Comparison of ENCODE assay signal across 8 cellular contexts in the genomic region with DNA sequence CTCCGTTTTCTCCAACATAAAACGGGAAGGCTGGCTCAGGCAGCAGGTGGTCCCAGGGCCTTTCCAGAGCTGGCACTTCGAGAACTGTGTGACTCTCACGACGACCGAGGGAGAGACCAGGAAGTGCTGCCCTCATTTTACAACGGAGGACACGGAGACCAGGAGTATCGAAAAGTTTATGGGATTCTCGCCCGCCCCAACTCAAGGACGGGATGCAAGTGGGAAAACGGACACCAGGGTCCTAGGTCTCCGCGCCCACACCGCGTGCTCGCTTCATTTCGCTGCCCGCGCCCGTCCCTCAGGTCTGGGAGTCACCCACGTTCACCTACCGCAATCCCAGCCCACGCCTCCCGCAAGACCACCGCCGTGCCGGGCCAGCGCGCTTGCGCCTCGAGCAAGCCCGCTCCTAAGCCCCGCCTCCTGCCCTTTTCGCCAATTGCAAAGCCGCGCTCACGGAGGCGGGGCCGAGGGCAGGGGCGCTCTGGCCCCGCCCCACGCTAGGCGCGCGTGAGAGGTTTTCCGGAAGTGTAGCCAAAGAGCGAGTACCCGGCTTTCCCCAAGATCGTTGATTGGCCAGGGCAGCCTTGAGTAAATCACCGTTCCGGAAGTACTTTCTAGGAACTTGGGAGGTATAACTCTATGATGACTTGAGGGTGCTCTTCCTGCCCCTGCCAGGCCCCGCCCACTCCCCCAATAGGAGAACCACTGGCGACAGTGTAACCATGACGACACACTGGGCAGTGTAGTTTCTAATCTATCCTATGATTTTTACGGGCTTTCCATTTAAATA. TPM values are rescaled to one million over a fixed set of nuclear protein-coding genes. Genes with fewer than 3 reads are reported as not detected.
DNase-seq lines count a peak whose midpoint lies in the region; ATAC-seq and TF ChIP-seq lines count a peak whose summit lies in the region.

PARS2 (minus strand) TSS at position 392 of the 790 bp plus-strand sequence. CDS start 5,362 bp downstream, outside the sequence.

- peak; percentile 99 for DNase-seq in NCI-H1694 (lab: John Stamatoyannopoulos, UW)
- DNase-seq in left ventricle myocardium superior = peak; percentile 98
- peak; percentile 95 for DNase-seq in progenitor cell of endocrine pancreas (ENCODE audit: low spot score, unreplicated experiment)

- no peaks in the 10 kb centered on the region for H3K36me3 Mint-ChIP-seq in T-helper 1 cell treated with Interleukin-12 subunit alpha and Interleukin-12 subunit beta and Interleukin-4 antibody, amounts not matched to agents 30 μg/mL and 1 μg/mL, for 36 hours (ENCODE audit: low read depth)
- H3K36me3 Mint-ChIP-seq in progenitor cell of endocrine pancreas (ENCODE audit: insufficient read depth) = no peaks in the 10 kb centered on the region

- peak within 1 kb of the TSS; percentile 81 for H3K27ac Mint-ChIP-seq in T-helper 1 cell treated with Interleukin-12 subunit alpha and Interleukin-12 subunit beta and Interleukin-4 antibody, amounts not matched to agents 30 μg/mL and 1 μg/mL, for 36 hours
- H3K27ac Mint-ChIP-seq in progenitor cell of endocrine pancreas = peak within 1 kb of the TSS; percentile 99

- under 1% methylated on average over 57 of the region's 57 CpGs for WGBS in urinary bladder

- peak; percentile 98 for ATAC-seq in GM18498 (IDR thresholded peaks at IDR 0.05; ENCODE audit: unreplicated experiment)
- peak; percentile 95 for ATAC-seq in HG02885 (IDR thresholded peaks at IDR 0.05; ENCODE audit: poor library complexity, unreplicated experiment)
- peak; percentile 98 for ATAC-seq in left ventricle myocardium superior

- no peak for TF ChIP-seq CTCF in progenitor cell of endocrine pancreas (IDR thresholded peaks at IDR 0.05; ENCODE audit: unreplicated experiment)

- no peaks in the 10 kb centered on the region for H3K36me3 ChIP-seq in urinary bladder (ENCODE audit: insufficient read depth)

- H3K4me1 ChIP-seq in urinary bladder (ENCODE audit: insufficient read depth) = no peaks in the 10 kb centered on the region

- no peaks in the 10 kb centered on the region for H3K27me3 Mint-ChIP-seq in T-helper 1 cell treated with Interleukin-12 subunit alpha and Interleukin-12 subunit beta and Interleukin-4 antibody, amounts not matched to agents 30 μg/mL and 1 μg/mL, for 36 hours (ENCODE audit: low read depth)
- no peaks in the 10 kb centered on the region for H3K27me3 Mint-ChIP-seq in progenitor cell of endocrine pancreas

- H3K4me1 Mint-ChIP-seq in T-helper 1 cell treated with Interleukin-12 subunit alpha and Interleukin-12 subunit beta and Interleukin-4 antibody, amounts not matched to agents 30 μg/mL and 1 μg/mL, for 36 hours (ENCODE audit: low read depth) = peaks cover 15% of the 10 kb centered on the region
- H3K4me1 Mint-ChIP-seq in progenitor cell of endocrine pancreas (ENCODE audit: low read depth) = peaks cover 14% of the 10 kb centered on the region

- H3K4me3 ChIP-seq in urinary bladder (ENCODE audit: low read depth, low read length) = peak within 1 kb of the TSS; percentile 59

- H3K27ac ChIP-seq in angular gyrus (ENCODE audit: low read depth, low read length) = peak within 1 kb of the TSS; percentile 45
- H3K27ac ChIP-seq in urinary bladder (ENCODE audit: low read depth) = no peak within 1 kb of the TSS

- intact Hi-C loops in left ventricle myocardium superior (cut with micrococcal nuclease) = no loop called here

- H3K4me3 Mint-ChIP-seq in T-helper 1 cell treated with Interleukin-12 subunit alpha and Interleukin-12 subunit beta and Interleukin-4 antibody, amounts not matched to agents 30 μg/mL and 1 μg/mL, for 36 hours = peak within 1 kb of the TSS; percentile 88
- peak within 1 kb of the TSS; percentile 96 for H3K4me3 Mint-ChIP-seq in progenitor cell of endocrine pancreas (ENCODE audit: low read depth)

- H3K9me3 Mint-ChIP-seq in T-helper 1 cell treated with Interleukin-12 subunit alpha and Interleukin-12 subunit beta and Interleukin-4 antibody, amounts not matched to agents 30 μg/mL and 1 μg/mL, for 36 hours = no peaks in the 10 kb centered on the region
- H3K9me3 Mint-ChIP-seq in progenitor cell of endocrine pancreas (ENCODE audit: low read depth) = no peaks in the 10 kb centered on the region

RNA-seq across cellular contexts. Expression of gene PARS2, which starts in this region (rescaled TPM):
- total RNA-seq in left ventricle myocardium superior (4.0 TPM), progenitor cell of endocrine pancreas (9.1 and 11.0 TPM in 2 replicates), urinary bladder (3.3 TPM)
- polyA plus RNA-seq in urinary bladder = 4.0 TPM
